Comparison of ENCODE assay signal across 8 cellular contexts in the genomic region with DNA sequence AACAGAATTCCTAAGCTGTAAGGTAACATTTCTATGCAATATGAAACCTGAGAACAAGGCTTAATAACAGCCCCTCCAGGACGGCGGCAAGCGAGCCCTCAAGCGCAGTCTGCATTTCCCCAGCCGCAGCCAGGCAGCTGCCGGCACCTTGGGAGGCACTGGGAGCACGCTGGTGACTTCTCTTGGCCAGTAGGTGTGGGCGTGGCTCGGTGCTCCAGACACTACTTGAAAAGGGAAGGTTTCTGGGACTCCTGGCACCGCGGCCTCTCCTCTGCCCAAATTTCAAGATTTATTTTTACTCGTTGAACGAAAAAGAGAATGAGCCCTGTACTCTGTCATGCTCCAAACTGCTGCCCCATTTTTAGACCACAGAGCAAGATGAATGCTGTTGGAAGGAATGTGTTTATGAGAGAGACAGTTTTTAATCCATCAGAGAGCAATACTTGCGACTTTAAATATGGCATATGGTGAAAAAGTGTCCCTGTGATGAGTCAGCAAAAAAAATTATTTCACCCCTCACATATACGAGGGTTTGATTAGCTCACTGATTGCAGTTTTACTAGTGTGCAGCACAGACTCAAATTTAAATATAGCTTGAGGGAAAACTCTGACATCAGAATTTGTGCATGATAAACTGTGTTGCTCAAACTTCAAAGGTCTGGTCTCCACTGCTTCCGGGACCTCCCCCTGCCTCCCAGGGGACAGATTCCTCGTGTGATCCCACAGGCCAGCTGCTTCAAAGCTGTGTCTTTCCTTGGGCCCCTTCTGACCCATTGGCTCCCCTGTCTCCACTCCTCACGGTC.
DNase-seq lines count a peak whose midpoint lies in the region; ATAC-seq and FAIRE-seq lines count a peak whose summit lies in the region.

No MANE protein-coding gene starts in this region.

- DNase-seq in NCI-H82 (lab: John Stamatoyannopoulos, UW) = peak; percentile 42
- DNase-seq in NCI-H82 treated with DMSO at 0.1 percent for 48 hours (lab: John Stamatoyannopoulos, UW; ENCODE audit: unreplicated experiment) = no peak
- DNase-seq in mesenchymal stem cell = peak; percentile 98
- peak; percentile 41 for DNase-seq in urothelium cell line (ENCODE audit: low spot score)
- DNase-seq in NCI-H1436 treated with DMSO at 0.1 percent for 48 hours (lab: John Stamatoyannopoulos, UW) = no peak
- DNase-seq in activated effector memory CD4-positive, alpha-beta T cell treated with Interleukin-2 at 50 U/mL for 16 hours = no peak

- H3K9ac ChIP-seq in mesenchymal stem cell (ENCODE audit: low read length) = peak overlapping the region; percentile 56

- peak overlapping the region; percentile 99 for H4K91ac ChIP-seq in mesenchymal stem cell (ENCODE audit: low read length)

- 19% methylated on average over 15 of the region's 18 CpGs for WGBS in mesenchymal stem cell

- H3K18ac ChIP-seq in mesenchymal stem cell (ENCODE audit: low read depth in 1 of 2, low read length in 2 of 2) = peak overlapping the region; percentile 95

- peak overlapping the region; percentile 96 to 97 for H3K4ac ChIP-seq in mesenchymal stem cell (ENCODE audit: low read depth in 1 of 2, low read length in 2 of 2)

- no peak overlapping the region for H2AFZ ChIP-seq in mesenchymal stem cell (ENCODE audit: low read depth, low read length)

- H3K79me1 ChIP-seq in mesenchymal stem cell (replicated peaks; ENCODE audit: low read length, poor library complexity, severe bottlenecking) = peaks cover 12% of the 10 kb centered on the region

- ATAC-seq in GM18511 (IDR thresholded peaks at IDR 0.05; ENCODE audit: unreplicated experiment) = no peak

- peak overlapping the region; percentile 39 for H2BK5ac ChIP-seq in mesenchymal stem cell (ENCODE audit: low read depth, low read length, poor library complexity, severe bottlenecking)

- peak overlapping the region; percentile 53 for H3K4me2 ChIP-seq in mesenchymal stem cell (ENCODE audit: low read length, poor library complexity, severe bottlenecking)

- peak overlapping the region; percentile 73 for H3K27ac ChIP-seq in cingulate gyrus (ENCODE audit: low read depth, low read length)
- H3K27ac ChIP-seq in mesenchymal stem cell (ENCODE audit: low read length, poor library complexity, severe bottlenecking) = peak overlapping the region; percentile 94

- peak overlapping the region in 1 of 2 experiments; percentile 95 for H3K14ac ChIP-seq in mesenchymal stem cell (ENCODE audit: low read length in 2 of 2)

- no peaks in the 10 kb centered on the region for H3K9me3 ChIP-seq in mesenchymal stem cell (ENCODE audit: control insufficient read depth, low read length)

- peak overlapping the region; percentile 33 for H2BK15ac ChIP-seq in mesenchymal stem cell (ENCODE audit: low read depth, poor library complexity, severe bottlenecking)

- no peak overlapping the region for H3K4me3 ChIP-seq in mesenchymal stem cell (ENCODE audit: insufficient read depth in 1 of 2, low read depth in 1 of 2, low read length in 2 of 2)

- H2BK120ac ChIP-seq in mesenchymal stem cell (ENCODE audit: low read depth, low read length) = peak overlapping the region; percentile 96

- peak overlapping the region; percentile 99 for H4K8ac ChIP-seq in mesenchymal stem cell (ENCODE audit: low read length)

- H2AK5ac ChIP-seq in mesenchymal stem cell (ENCODE audit: low read length, severe bottlenecking) = peak overlapping the region; percentile 92

- H3K27me3 ChIP-seq in mesenchymal stem cell (ENCODE audit: control insufficient read depth in 1 of 2, insufficient read depth in 1 of 2, low read length in 2 of 2) = no peaks in the 10 kb centered on the region

- H2BK12ac ChIP-seq in mesenchymal stem cell (ENCODE audit: low read length in 2 of 2) = peak overlapping the region; percentile 95 to 96

- peak overlapping the region; percentile 62 to 66 for H3K23ac ChIP-seq in mesenchymal stem cell (ENCODE audit: low read length in 2 of 2)

- H3K4me1 ChIP-seq in mesenchymal stem cell (ENCODE audit: control insufficient read depth, insufficient read depth, low read depth, low read length) = peaks cover 28% of the 10 kb centered on the region

- no peak for FAIRE-seq in urothelium cell line (lab: Jason Lieb, UNC)

- peaks cover 0 to 35% of the 10 kb centered on the region in 2 experiments for H3K36me3 ChIP-seq in mesenchymal stem cell (ENCODE audit: control insufficient read depth in 1 of 2, insufficient read depth in 2 of 2, low read depth in 1 of 2, low read length in 2 of 2)

Comparison
In these comparisons a context has a peak if more than half of its experiments do, and no peak if none do; other contexts are left out.
1. DNase-seq: peak in NCI-H82 (single experiment), mesenchymal stem cell (single experiment) and urothelium cell line (single experiment); none in NCI-H82 treated with DMSO at 0.1 percent for 48 hours (single experiment), NCI-H1436 treated with DMSO at 0.1 percent for 48 hours (single experiment) and activated effector memory CD4-positive, alpha-beta T cell treated with Interleukin-2 at 50 U/mL for 16 hours (single experiment).